ENCODE assay signal across 27 cellular contexts in the genomic region with DNA sequence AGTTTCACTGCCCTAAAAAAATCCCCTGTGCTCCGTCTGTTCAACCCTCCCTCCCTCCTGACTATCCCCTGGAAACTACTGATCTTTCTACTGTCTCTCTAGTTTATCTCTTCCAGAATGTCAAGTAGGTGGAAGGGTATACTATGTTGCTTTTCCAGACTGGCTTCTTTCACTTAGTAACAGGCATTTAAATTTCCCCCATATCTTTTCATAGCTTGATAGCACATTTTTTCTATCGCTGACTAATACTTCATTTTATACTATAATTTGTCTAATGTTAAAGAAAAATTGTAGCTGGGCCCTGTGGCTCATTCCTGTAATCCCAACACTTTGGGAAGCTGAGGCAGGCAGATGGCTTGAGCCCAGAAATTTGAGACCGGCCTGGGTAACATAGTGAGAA.
"Had no signal": no experiment of that assay in that cellular context is flagged by ENCODE, and none has a peak within 500 bp of the region (broad histone marks: within the 10 kb centered on the region; RNA-seq: fewer than 3 reads in every experiment).

No MANE protein-coding gene starts in this region.

- H3K27ac Mint-ChIP-seq: stimulated activated effector memory CD8-positive, alpha-beta T cell treated with anti-CD3 and anti-CD28 coated beads, Interleukin-12 subunit alpha, Interleukin-12 subunit beta, amount 100 ng/mL, for 72 hours; stimulated activated memory B cell treated with anti-CD40 and anti-IgM and Interleukin-4, amounts not matched to agents 10 μg/mL and 1 μg/mL and 100 μg/mL, for 72 hours; stimulated activated naive B cell treated with anti-CD40 and anti-IgM and Interleukin-4, amounts not matched to agents 10 μg/mL and 1 μg/mL and 100 μg/mL, for 72 hours; stimulated activated naive CD8-positive, alpha-beta T cell treated with anti-CD3 and anti-CD28 coated beads, Interleukin-15, amount 100 ng/mL, for 72 hours; stimulated activated naive CD8-positive, alpha-beta T cell treated with anti-CD3 and anti-CD28 coated beads, Interleukin-15, Interleukin-2, amounts not matched to agents 100 ng/mL and 50 ng/mL, for 24 hours had no signal

- H3K27me3 Mint-ChIP-seq: stimulated activated memory B cell treated with anti-CD40 and anti-IgM and Interleukin-4, amounts not matched to agents 10 μg/mL and 1 μg/mL and 100 μg/mL, for 72 hours; stimulated activated naive B cell treated with anti-CD40 and anti-IgM and Interleukin-4, amounts not matched to agents 10 μg/mL and 1 μg/mL and 100 μg/mL, for 72 hours; stimulated activated naive CD8-positive, alpha-beta T cell treated with anti-CD3 and anti-CD28 coated beads, Interleukin-15, amount 100 ng/mL, for 72 hours had no signal

- H3K4me3 ChIP-seq: stomach, suprapubic skin, testis, thoracic aorta, thyroid gland, tibial artery, tibial nerve, transverse colon, upper lobe of left lung, upper lobe of right lung, uterus, vagina had no signal

- H3K27ac ChIP-seq: stomach, suprapubic skin, testis, thoracic aorta, thyroid gland, tibial artery, tibial nerve, transverse colon, upper lobe of left lung, upper lobe of right lung, uterus, vagina had no signal

- H3K4me3 Mint-ChIP-seq: stimulated activated effector memory CD8-positive, alpha-beta T cell treated with anti-CD3 and anti-CD28 coated beads, Interleukin-12 subunit alpha, Interleukin-12 subunit beta, amount 100 ng/mL, for 72 hours; stimulated activated memory B cell treated with anti-CD40 and anti-IgM and Interleukin-4, amounts not matched to agents 10 μg/mL and 1 μg/mL and 100 μg/mL, for 72 hours; stimulated activated naive B cell treated with anti-CD40 and anti-IgM and Interleukin-4, amounts not matched to agents 10 μg/mL and 1 μg/mL and 100 μg/mL, for 72 hours; stimulated activated naive CD8-positive, alpha-beta T cell treated with anti-CD3 and anti-CD28 coated beads, Interleukin-15, amount 100 ng/mL, for 72 hours; stimulated activated naive CD8-positive, alpha-beta T cell treated with anti-CD3 and anti-CD28 coated beads, Interleukin-15, Interleukin-2, amounts not matched to agents 100 ng/mL and 50 ng/mL, for 24 hours had no signal

- H3K9me3 Mint-ChIP-seq: stimulated activated memory B cell treated with anti-CD40 and anti-IgM and Interleukin-4, amounts not matched to agents 10 μg/mL and 1 μg/mL and 100 μg/mL, for 72 hours; stimulated activated naive B cell treated with anti-CD40 and anti-IgM and Interleukin-4, amounts not matched to agents 10 μg/mL and 1 μg/mL and 100 μg/mL, for 72 hours had no signal

- H3K36me3 Mint-ChIP-seq: stimulated activated effector memory CD8-positive, alpha-beta T cell treated with anti-CD3 and anti-CD28 coated beads, Interleukin-12 subunit alpha, Interleukin-12 subunit beta, amount 100 ng/mL, for 72 hours; stimulated activated memory B cell treated with anti-CD40 and anti-IgM and Interleukin-4, amounts not matched to agents 10 μg/mL and 1 μg/mL and 100 μg/mL, for 72 hours; stimulated activated naive B cell treated with anti-CD40 and anti-IgM and Interleukin-4, amounts not matched to agents 10 μg/mL and 1 μg/mL and 100 μg/mL, for 72 hours had no signal

- DNase-seq: stimulated activated CD4-positive, alpha-beta T cell treated with anti-CD3 and anti-CD28 coated beads, Interleukin-2, amount 100 ng/mL, for 24 hours; stimulated activated CD4-positive, alpha-beta T cell treated with anti-CD3 and anti-CD28 coated beads, Interleukin-2, amount 100 ng/mL, for 48 hours; stimulated activated CD4-positive, alpha-beta T cell treated with anti-CD3 and anti-CD28 coated beads, Interleukin-4, amount 100 ng/mL, for 1 hour; stimulated activated CD4-positive, alpha-beta T cell treated with anti-CD3 and anti-CD28 coated beads, Interleukin-4, amount 100 ng/mL, for 24 hours; stimulated activated CD4-positive, alpha-beta T cell treated with anti-CD3 and anti-CD28 coated beads, Interleukin-4, amount 100 ng/mL, for 4 hours; stimulated activated CD8-positive, alpha-beta memory T cell treated with anti-CD3 and anti-CD28 coated beads, Interleukin-4, amount 100 ng/mL, for 48 hours; stimulated activated naive B cell treated with anti-CD40 and anti-IgM and Interleukin-4, amounts not matched to agents 10 μg/mL and 1 μg/mL and 100 μg/mL, for 72 hours; stimulated activated naive CD4-positive, alpha-beta T cell; stimulated activated naive CD4-positive, alpha-beta T cell treated with Interleukin-2 at 50 U/mL for 16 hours; stimulated activated naive CD8-positive, alpha-beta T cell treated with anti-CD3 and anti-CD28 coated beads, Interleukin-15, amount 100 ng/mL, for 72 hours; stimulated activated naive CD8-positive, alpha-beta T cell treated with anti-CD3 and anti-CD28 coated beads, Interleukin-15, Interleukin-2, amounts not matched to agents 100 U/mL and 50 U/mL, for 24 hours; stomach; substantia nigra; testis; thyroid gland; tibial artery; transverse colon; upper lobe of left lung; upper lobe of right lung; uterus had no signal

- H3K4me1 ChIP-seq: stomach, suprapubic skin, testis, thyroid gland, tibial artery, tibial nerve, transverse colon, upper lobe of left lung, upper lobe of right lung, uterus, vagina had no signal

- H3K36me3 ChIP-seq: stomach, suprapubic skin, thoracic aorta, thyroid gland, tibial artery, tibial nerve, transverse colon, upper lobe of left lung, upper lobe of right lung, uterus, vagina had no signal

- H3K9me3 ChIP-seq: suprapubic skin, testis, thoracic aorta, thyroid gland, transverse colon, upper lobe of left lung, upper lobe of right lung, uterus, vagina had no signal

- H3K27me3 ChIP-seq: stomach, suprapubic skin, testis, thyroid gland, tibial artery, tibial nerve, transverse colon, upper lobe of left lung, upper lobe of right lung, uterus, vagina had no signal

- H3K4me1 Mint-ChIP-seq: stimulated activated effector memory CD8-positive, alpha-beta T cell treated with anti-CD3 and anti-CD28 coated beads, Interleukin-12 subunit alpha, Interleukin-12 subunit beta, amount 100 ng/mL, for 72 hours; stimulated activated memory B cell treated with anti-CD40 and anti-IgM and Interleukin-4, amounts not matched to agents 10 μg/mL and 1 μg/mL and 100 μg/mL, for 72 hours; stimulated activated naive B cell treated with anti-CD40 and anti-IgM and Interleukin-4, amounts not matched to agents 10 μg/mL and 1 μg/mL and 100 μg/mL, for 72 hours; stimulated activated naive CD8-positive, alpha-beta T cell treated with anti-CD3 and anti-CD28 coated beads, Interleukin-15, amount 100 ng/mL, for 72 hours had no signal
